In the genomic region with DNA sequence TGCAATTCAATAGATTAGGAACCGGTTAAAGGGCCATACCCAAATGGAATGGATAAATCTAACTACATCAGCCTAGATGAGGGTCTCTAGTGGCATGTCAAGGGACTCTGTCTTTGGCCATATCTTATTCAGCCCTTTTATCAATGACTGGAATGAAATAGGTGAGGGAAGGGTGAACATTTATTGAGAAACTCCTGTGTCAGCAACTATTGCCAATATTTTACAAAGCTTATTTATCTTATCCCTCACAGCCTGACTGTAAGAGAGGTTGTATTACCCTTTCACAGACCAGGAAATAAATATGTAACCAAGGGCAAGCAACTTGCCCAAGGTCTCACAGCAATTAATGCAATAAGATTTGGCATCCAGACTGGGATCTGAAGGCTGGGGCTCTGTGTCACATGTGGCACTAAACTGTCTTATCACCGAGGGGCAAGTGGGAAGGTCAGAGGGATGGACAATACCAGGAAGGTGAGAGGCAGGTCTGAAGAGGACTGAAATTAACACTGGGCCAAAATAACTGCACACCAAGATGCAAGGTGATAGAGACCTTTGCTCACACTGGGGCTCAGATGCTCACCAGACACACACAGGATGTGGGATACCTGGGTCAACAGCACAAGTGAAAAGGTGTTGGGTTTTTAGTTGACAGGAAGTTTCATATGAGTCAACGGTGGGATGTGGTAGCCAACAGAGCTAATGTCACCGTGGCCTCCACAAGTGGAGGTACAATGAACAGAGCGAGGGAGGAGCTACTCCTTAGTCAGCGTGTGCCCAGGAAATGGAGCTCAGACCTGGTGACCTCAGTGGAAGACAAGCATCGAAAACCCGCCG, we compare ENCODE assay signal across 8 cellular contexts.
DNase-seq lines count a peak whose midpoint lies in the region; ATAC-seq, FAIRE-seq and TF ChIP-seq lines count a peak whose summit lies in the region.

No MANE protein-coding gene starts in this region.

- peaks cover 0 to 6% (median 0%) of the 10 kb centered on the region in 4 donors for H3K27me3 ChIP-seq in esophagus muscularis mucosa

- intact Hi-C loops in esophagus muscularis mucosa (cut with DNase I): no loop called here

- WGBS in esophagus muscularis mucosa: 83% methylated on average over 9 of the region's 9 CpGs

- DNase-seq in GM19239 (ENCODE audit: insufficient read length, low spot score) (peak; percentile 60), ureter (ENCODE audit: low spot score) (no peak), anterior cingulate cortex (lab: John Stamatoyannopoulos, UW) (no peak), NCI-H187 (lab: John Stamatoyannopoulos, UW) (no peak), esophagus muscularis mucosa (ENCODE audit: extremely low spot score) (no peak)
- DNase-seq in activated CD8-positive, alpha-beta memory T cell treated with anti-CD3 and anti-CD28 coated beads for 4 hours (ENCODE audit: low read depth in 2 of 2): peak; percentile 50 to 66
- DNase-seq in stimulated activated CD4-positive, alpha-beta T cell treated with anti-CD3 and anti-CD28 coated beads, Interleukin-12 subunit alpha, Interleukin-12 subunit beta, amount 100 ng/mL, for 24 hours (ENCODE audit: low read depth in 2 of 2): peak; percentile 36 to 55

- TF ChIP-seq POLR2A in esophagus muscularis mucosa (IDR thresholded peaks at IDR 0.05; ENCODE audit: low read depth): no peak

- peak; percentile 90 for ATAC-seq in HG03175 (IDR thresholded peaks at IDR 0.05; ENCODE audit: unreplicated experiment)

- no peak for TF ChIP-seq EP300 in esophagus muscularis mucosa (IDR thresholded peaks at IDR 0.05)

- no peak overlapping the region for H3K4me3 ChIP-seq in esophagus muscularis mucosa

- no peaks in the 10 kb centered on the region for H3K4me1 ChIP-seq in esophagus muscularis mucosa

- no peaks in the 10 kb centered on the region for H3K36me3 ChIP-seq in esophagus muscularis mucosa

- H3K27ac ChIP-seq in esophagus muscularis mucosa (replicated peaks in 1 of 4): no peak overlapping the region

- TF ChIP-seq CTCF in esophagus muscularis mucosa (IDR thresholded peaks at IDR 0.05): no peak

- peaks cover 0 to 4% (median 3%) of the 10 kb centered on the region in 4 donors for H3K9me3 ChIP-seq in esophagus muscularis mucosa

- FAIRE-seq in GM19239 (lab: Jason Lieb, UNC): peak; percentile 94

Comparison
In these comparisons a context has a peak if more than half of its experiments do, and no peak if none do; other contexts are left out.
1. DNase-seq: peak in GM19239 (single experiment), activated CD8-positive, alpha-beta memory T cell treated with anti-CD3 and anti-CD28 coated beads for 4 hours (2 of 2) and stimulated activated CD4-positive, alpha-beta T cell treated with anti-CD3 and anti-CD28 coated beads, Interleukin-12 subunit alpha, Interleukin-12 subunit beta, amount 100 ng/mL, for 24 hours (2 of 2); none in ureter (single experiment), anterior cingulate cortex (0 of 58), NCI-H187 (0 of 2) and esophagus muscularis mucosa (single experiment).